Comparison of ENCODE assay signal across 8 cellular contexts in the genomic region with DNA sequence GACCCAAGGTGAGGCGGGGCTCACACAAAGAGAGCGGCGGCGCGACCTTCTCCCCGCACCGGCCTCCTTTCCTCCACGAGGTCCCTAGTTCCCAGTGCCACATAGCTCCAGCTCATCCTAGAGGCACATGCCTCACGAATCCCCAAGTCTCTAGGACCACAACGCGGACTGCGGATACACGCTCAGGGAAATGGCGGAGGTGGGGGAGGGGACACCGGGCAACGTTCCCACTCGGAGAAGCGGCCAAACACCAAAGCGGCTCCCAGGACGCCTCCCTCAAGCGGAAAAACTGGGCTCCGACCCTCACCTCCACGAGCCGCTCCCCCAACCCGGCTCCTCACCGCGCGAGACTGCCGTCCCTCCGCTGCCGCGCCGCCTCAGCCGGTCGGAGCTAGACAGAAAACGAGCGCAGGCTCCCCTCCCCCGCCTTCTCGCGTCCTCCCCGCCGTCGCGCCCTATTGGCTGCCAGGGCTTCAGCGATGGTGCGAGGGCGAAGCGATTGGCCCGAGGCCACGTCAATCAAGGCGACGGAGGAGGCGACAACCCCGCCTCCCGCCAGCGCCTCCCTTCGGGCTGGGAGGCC. TPM values are rescaled to one million over a fixed set of nuclear protein-coding genes. Genes with fewer than 3 reads are reported as not detected.
DNase-seq lines count a peak whose midpoint lies in the region; ATAC-seq and TF ChIP-seq lines count a peak whose summit lies in the region.

A gene (minus strand): TSS at position 404 of the 583 bp plus-strand sequence. CDS start 1,963 bp downstream, outside the sequence.

- ATAC-seq in GM19372 (IDR thresholded peaks at IDR 0.05; ENCODE audit: low read depth, unreplicated experiment) (peak; percentile 81), HG03521 (IDR thresholded peaks at IDR 0.05; ENCODE audit: unreplicated experiment) (peak; percentile 79), left lobe of liver (peak; percentile 86)

- no peak for TF ChIP-seq CTCF in C4-2B (conservative IDR thresholded peaks at IDR 0.05)

- DNase-seq in NCI-H69 (lab: John Stamatoyannopoulos, UW) (peak; percentile 99), dedifferentiated amniotic fluid mesenchymal stem cell (ENCODE audit: extremely low spot score) (peak; percentile 98), left lobe of liver (ENCODE audit: low spot score) (peak; percentile 100)
- peak; percentile 99 for DNase-seq in activated CD4-positive, alpha-beta T cell treated with anti-CD3 and anti-CD28 coated beads, Interleukin-2, amount 50 U/mL, for 24 hours (ENCODE audit: low read depth in 1 of 2, low spot score in 1 of 2)
- peak; percentile 100 for DNase-seq in stimulated activated CD4-positive, alpha-beta T cell treated with anti-CD3 and anti-CD28 coated beads, Interleukin-2, amount 100 ng/mL, for 24 hours

- H3K27ac ChIP-seq in C4-2B: peak within 1 kb of the TSS; percentile 100

RNA-seq across cellular contexts. Expression of the gene that starts here (rescaled TPM):
- total RNA-seq in left lobe of liver: 173 TPM

Comparison
In these comparisons a context has a peak if more than half of its experiments do, and no peak if none do; other contexts are left out.
1. Peak in every context shown above with its lines: DNase-seq, ATAC-seq and H3K27ac ChIP-seq.